In genomic region chr17:49504369-49504768, GRCh38 we compare ENCODE assay signal across 22 cellular contexts. TPM values are rescaled to one million over a fixed set of nuclear protein-coding genes. Genes with fewer than 3 reads are reported as not detected.
A peak's percentile ranks its signal among the peaks of the same experiment; 100 is the strongest.
DNase-seq lines count a peak whose midpoint lies in the region; ATAC-seq, FAIRE-seq and TF ChIP-seq lines count a peak whose summit lies in the region.
"Had no signal": no experiment of that assay in that cellular context is flagged by ENCODE, and none has a peak within 500 bp of the region (broad histone marks: within the 10 kb centered on the region; RNA-seq: fewer than 3 reads in every experiment).

No MANE protein-coding gene starts in this region.

- no peak for TF ChIP-seq RAD21 in HepG2 (CRISPR knock-in tag; IDR thresholded peaks at IDR 0.05)
- no peak for TF ChIP-seq RAD21 in K562 (CRISPR knock-in tag; conservative IDR thresholded peaks at IDR 0.05 in 1 of 2, IDR thresholded peaks at IDR 0.05 in 1 of 2)

- no peak overlapping the region for H3K4me3 Mint-ChIP-seq in nephron
- H3K4me3 Mint-ChIP-seq in GM23338: no peak overlapping the region; the same call in 2 of the 3 replicates
- H3K4me3 Mint-ChIP-seq: CD4-positive, alpha-beta memory T cell; H9; HFFc6 had no signal

- 0 out of 2 replicates have a peak, but pooled peaks cover 4% of the 10 kb centered on the region for H3F3A ChIP-seq in GM23338 (replicated peaks; ENCODE audit: low read depth)

- H3K9me2 ChIP-seq in GM23338 (ENCODE audit: insufficient read depth): no peaks in the 10 kb centered on the region

- H3K9me3 Mint-ChIP-seq in nephron (no peaks in the 10 kb centered on the region), GM23338 (no peaks in the 10 kb centered on the region)
- H3K9me3 Mint-ChIP-seq: H9, HFFc6 had no signal

- POLR2A ChIA-PET in HepG2 (lab: Yijun Ruan, JAX): no interaction called here
- POLR2A ChIA-PET in K562 (lab: Yijun Ruan, JAX): no interaction called here

- H3K4me1 ChIP-seq in HepG2 (ENCODE audit: insufficient read depth, low read length) (peaks cover 39% of the 10 kb centered on the region), right lobe of liver (no peaks in the 10 kb centered on the region), K562 (replicated peaks in 1 of 2; ENCODE audit: control insufficient read depth in 2 of 2, insufficient read depth in 2 of 2, low read length in 2 of 2) (peaks cover 0 to 7% of the 10 kb centered on the region in 2 experiments; a peak in 2 of 5 replicates), GM23338 (ENCODE audit: insufficient read depth) (peaks cover 19% of the 10 kb centered on the region)

- in situ Hi-C loops in HepG2 (cut with HindIII; ENCODE audit: extremely low pct_ligation_motif_present, low pct_unique_long_range_greater_than_20kb) (no loop called here), K562 (cut with MboI) (loop anchor here (5.0 kb wide), 1 partner anchor 38 kb away; no protein-coding TSS in a partner anchor)

- H4K20me1 ChIP-seq in HepG2 (ENCODE audit: insufficient read depth, low read length) (no peaks in the 10 kb centered on the region), K562 (replicated peaks; ENCODE audit: control insufficient read depth, insufficient read depth, low read length) (peaks cover 6% of the 10 kb centered on the region; the same call in 1 of the 2 replicates), GM23338 (replicated peaks; ENCODE audit: insufficient read depth) (no peaks in the 10 kb centered on the region)

- H3K9me1 ChIP-seq in K562 (ENCODE audit: control insufficient read depth, insufficient read depth, low read length): no peaks in the 10 kb centered on the region

- 9% methylated on average over 4 of the region's 4 CpGs for WGBS in HepG2 (ENCODE audit: low lambda C conversion rate)
- WGBS in right lobe of liver (ENCODE audit: insufficient coverage, low coverage, low lambda C conversion rate, missing lambda C conversion rate): 51% methylated on average over 4 of the region's 4 CpGs
- WGBS in K562 (ENCODE audit: insufficient coverage, low coverage, missing lambda C conversion rate): 0% methylated on average over 4 of the region's 4 CpGs

- H3K4me3 ChIP-seq in HepG2 (replicated peaks in 1 of 3; ENCODE audit: insufficient read depth in 1 of 3, low read depth in 2 of 3, low read length in 3 of 3): no peak overlapping the region
- no peak overlapping the region for H3K4me3 ChIP-seq in right lobe of liver
- no peak overlapping the region for H3K4me3 ChIP-seq in K562
- no peak overlapping the region for H3K4me3 ChIP-seq in GM23338

- no peak for FAIRE-seq in HepG2 (lab: Jason Lieb, UNC)
- no peak for FAIRE-seq in K562 (lab: Jason Lieb, UNC)
- FAIRE-seq: A204.1, GM12891, GM18507 had no signal

- peak overlapping the region in 2 of 3 experiments; percentile 2 to 72 for H3K27ac Mint-ChIP-seq in nephron
- H3K27ac Mint-ChIP-seq in GM23338: no peak overlapping the region
- H3K27ac Mint-ChIP-seq: CD4-positive, alpha-beta memory T cell; H9; HFFc6 had no signal

- no peaks in the 10 kb centered on the region for H3K9me3 ChIP-seq in HepG2 (ENCODE audit: low read length)
- no peaks in the 10 kb centered on the region for H3K9me3 ChIP-seq in right lobe of liver
- H3K9me3 ChIP-seq in K562 (replicated peaks; ENCODE audit: control insufficient read depth, insufficient read depth, low read depth, low read length): no peaks in the 10 kb centered on the region

- intact Hi-C loops in HepG2 (cut with micrococcal nuclease; ENCODE audit: unreplicated experiment): no loop called here
- intact Hi-C loops in right lobe of liver (cut with DNase I): loop anchor here in 1 of 2 donors (5.0 kb wide), 1 partner anchor 48 kb away; no protein-coding TSS in a partner anchor
- intact Hi-C loops in K562 (cut with micrococcal nuclease): no loop called here

- ATAC-seq in HepG2 (no peak), right lobe of liver (no peak), K562 (no peak), GM23338 (no peak), HG02610 (IDR thresholded peaks at IDR 0.05; ENCODE audit: unreplicated experiment) (no peak), GM18520 (IDR thresholded peaks at IDR 0.05; ENCODE audit: unreplicated experiment) (no peak)
- ATAC-seq: HCT116 had no signal

- H3K27me3 ChIP-seq in HepG2 (ENCODE audit: control insufficient read depth in 1 of 2, insufficient read depth in 2 of 2, low read length in 2 of 2) (peaks cover 2 to 63% of the 10 kb centered on the region in 2 experiments; a peak in 3 of 5 replicates), right lobe of liver (no peaks in the 10 kb centered on the region), K562 (ENCODE audit: control insufficient read depth in 2 of 2, insufficient read depth in 2 of 2, low read length in 2 of 2) (peaks cover 12 to 65% of the 10 kb centered on the region in 2 experiments; a peak in 4 of 5 replicates), GM23338 (ENCODE audit: insufficient read depth) (peaks cover 15% of the 10 kb centered on the region)

- no peak overlapping the region for H2AFZ ChIP-seq in HepG2 (ENCODE audit: low read length)
- H2AFZ ChIP-seq in K562 (ENCODE audit: low read depth, low read length): no peak overlapping the region
- no peak overlapping the region for H2AFZ ChIP-seq in GM23338

- TF ChIP-seq POLR2A in HepG2 (IDR thresholded peaks at IDR 0.05; ENCODE audit: insufficient read depth in 1 of 2, low read depth in 2 of 2, low read length in 2 of 2) (no peak), right lobe of liver (IDR thresholded peaks at IDR 0.05) (no peak), K562 (conservative IDR thresholded peaks at IDR 0.05) (no peak)

- H3K36me3 Mint-ChIP-seq in nephron (ENCODE audit: low read depth) (peaks cover 9% of the 10 kb centered on the region), GM23338 (ENCODE audit: low read depth) (no peaks in the 10 kb centered on the region)
- H3K36me3 Mint-ChIP-seq: CD4-positive, alpha-beta memory T cell had no signal

- TF ChIP-seq EP300 in HepG2 (IDR thresholded peaks at IDR 0.05; ENCODE audit: low read depth in 2 of 2, low read length in 2 of 2) (no peak), HepG2 (CRISPR knock-in tag; IDR thresholded peaks at IDR 0.05; ENCODE audit: borderline replicate concordance) (no peak), K562 (IDR thresholded peaks at IDR 0.05; ENCODE audit: low read length) (no peak)

- H3K79me2 ChIP-seq in HepG2 (ENCODE audit: insufficient read depth, low read length): no peaks in the 10 kb centered on the region
- H3K79me2 ChIP-seq in K562 (ENCODE audit: control insufficient read depth, insufficient read depth, low read length): no peaks in the 10 kb centered on the region
- no peaks in the 10 kb centered on the region for H3K79me2 ChIP-seq in GM23338 (replicated peaks; ENCODE audit: insufficient read depth)

- H3K4me2 ChIP-seq in HepG2 (ENCODE audit: low read depth, low read length) (no peak overlapping the region), K562 (ENCODE audit: insufficient read depth, low read length) (no peak overlapping the region), GM23338 (no peak overlapping the region)

- H3K4me1 Mint-ChIP-seq in nephron (peaks cover 57% of the 10 kb centered on the region), GM23338 (peaks cover 45% of the 10 kb centered on the region)
- H3K4me1 Mint-ChIP-seq: CD4-positive, alpha-beta memory T cell had no signal

- H3K9ac ChIP-seq in HepG2 (ENCODE audit: insufficient read depth, low read depth, low read length): no peak overlapping the region
- H3K9ac ChIP-seq in K562 (ENCODE audit: insufficient read depth in 1 of 2, low read depth in 2 of 2, low read length in 2 of 2): no peak overlapping the region

- BruUV-seq in HepG2 (replicated peaks; lab: Mats Ljungman, UMichigan): no TSS peak
- BruUV-seq in K562 (replicated peaks; lab: Mats Ljungman, UMichigan): no TSS peak

- DNase-seq in HepG2 (ENCODE audit: low spot score): no peak
- DNase-seq in right lobe of liver: no peak
- DNase-seq in K562 (ENCODE audit: extremely low read depth in 1 of 4, low spot score in 3 of 4): no peak
- DNase-seq in GM23338 (ENCODE audit: low spot score): no peak
- no peak for DNase-seq in mucosa of gallbladder (ENCODE audit: low spot score)
- DNase-seq: C1 segment of cervical spinal cord; Calu3; CD4-positive, alpha-beta memory T cell; COR-L47; DMS53; DMS79 treated with DMSO at 0.1 percent for 48 hours; GF-D8; H9; HFFc6 had no signal

- H3K36me3 ChIP-seq in HepG2 (replicated peaks in 1 of 2; ENCODE audit: control insufficient read depth in 1 of 2, insufficient read depth in 2 of 2, low read length in 2 of 2): no peaks in the 10 kb centered on the region
- H3K36me3 ChIP-seq in right lobe of liver: no peaks in the 10 kb centered on the region
- no peaks in the 10 kb centered on the region for H3K36me3 ChIP-seq in K562 (ENCODE audit: control insufficient read depth, insufficient read depth, low read length)
- no peaks in the 10 kb centered on the region for H3K36me3 ChIP-seq in GM23338 (ENCODE audit: insufficient read depth)

- CTCF ChIA-PET in HepG2 (lab: Yijun Ruan, JAX; ENCODE audit: low intra/inter-chr PET ratio, low total read pairs) (no interaction called here), K562 (lab: Yijun Ruan, JAX; ENCODE audit: low intra/inter-chr PET ratio) (no interaction called here)

- H3K27ac ChIP-seq in HepG2 (ENCODE audit: extremely low read length, insufficient read depth, low read length): no peak overlapping the region
- H3K27ac ChIP-seq in right lobe of liver: no peak overlapping the region
- no peak overlapping the region for H3K27ac ChIP-seq in K562 (ENCODE audit: extremely low read depth, low read depth, low read length)
- H3K27ac ChIP-seq in GM23338 (ENCODE audit: low read depth): no peak overlapping the region
- H3K27ac ChIP-seq: 22Rv1 had no signal

- no peak for TF ChIP-seq CTCF in HepG2 (CRISPR knock-in tag; IDR thresholded peaks at IDR 0.05)
- TF ChIP-seq CTCF in right lobe of liver (IDR thresholded peaks at IDR 0.05): no peak
- TF ChIP-seq CTCF in K562 (IDR thresholded peaks at IDR 0.05 in 2 of 3, conservative IDR thresholded peaks at IDR 0.05 in 1 of 3; ENCODE audit: insufficient read depth in 2 of 3, low read depth in 1 of 3, low read length in 3 of 3): no peak
- no peak for TF ChIP-seq CTCF in nephron (IDR thresholded peaks at IDR 0.05; ENCODE audit: unreplicated experiment in 3 of 3)
- no peak for TF ChIP-seq CTCF in GM23338 (conservative IDR thresholded peaks at IDR 0.05; ENCODE audit: low read depth in 2 of 2)

- peaks cover 17% of the 10 kb centered on the region for H3K27me3 Mint-ChIP-seq in nephron (ENCODE audit: low read depth)
- H3K27me3 Mint-ChIP-seq in GM23338 (ENCODE audit: insufficient read depth, low read depth, poor library complexity): peaks cover 32% of the 10 kb centered on the region

RNA-seq across cellular contexts. Expression of gene NGFR, which starts 9.3 kb away (rescaled TPM):
- 0.41 and 1.1 TPM in 2 replicates for total RNA-seq in HepG2 (2016; rRNA removed; fragmentation: Illumina TruSeq; extraction: Trizol)
- total RNA-seq in HepG2 (2016; cell fraction: cytosol; rRNA removed; fragmentation: Illumina TruSeq; extraction: Trizol; ENCODE audit: low read depth): 0.10 TPM in 1 of 2 replicates, not detected in the other
- 0.30 and 1.4 TPM in 2 replicates for total RNA-seq in HepG2 (2016; cell fraction: insoluble cytoplasmic fraction; rRNA removed; fragmentation: Illumina TruSeq; extraction: Trizol)
- 0.21 and 0.40 TPM in 2 replicates for total RNA-seq in HepG2 (2016; cell fraction: membrane; rRNA removed; fragmentation: Illumina TruSeq; extraction: Trizol)
- total RNA-seq in HepG2 (2016; cell fraction: nucleus; rRNA removed; fragmentation: Illumina TruSeq; extraction: Trizol): 1.3 and 1.6 TPM in 2 replicates
- polyA plus RNA-seq in HepG2 (2011; rRNA removed): 1.8 and 2.7 TPM in 2 replicates
- polyA plus RNA-seq in HepG2 (2011; cell fraction: cytosol; rRNA removed): 1.9 and 2.8 TPM in 2 replicates
- 1.5 and 2.5 TPM in 2 replicates for polyA plus RNA-seq in HepG2 (2011; cell fraction: nucleus; rRNA removed)
- polyA plus RNA-seq in HepG2 (2012): 0.27 and 1.0 TPM in 2 replicates
- 0.11 and 0.15 TPM in 2 replicates for polyA plus RNA-seq in HepG2 (2016; cell fraction: cytosol; fragmentation: Illumina TruSeq; extraction: Trizol; ENCODE audit: low read depth)
- 0.46 and 0.72 TPM in 2 replicates for polyA plus RNA-seq in HepG2 (2016; cell fraction: insoluble cytoplasmic fraction; fragmentation: Illumina TruSeq; extraction: Trizol; ENCODE audit: low read depth)
- 0.15 and 0.29 TPM in 2 replicates for polyA plus RNA-seq in HepG2 (2016; cell fraction: membrane; fragmentation: Illumina TruSeq; extraction: Trizol; ENCODE audit: low read depth)
- polyA plus RNA-seq in HepG2 (2016; cell fraction: nucleus; fragmentation: Illumina TruSeq; extraction: Trizol; ENCODE audit: insufficient read depth, low read depth): 4.1 and 4.2 TPM in 2 replicates
- polyA minus RNA-seq in HepG2 (2011; rRNA and poly(A)+ RNA removed; ENCODE audit: low replicate concordance): 0.07 and 4.0 TPM in 2 replicates
- polyA minus RNA-seq in HepG2 (2011; cell fraction: cytosol; rRNA and poly(A)+ RNA removed): 1.2 and 1.3 TPM in 2 replicates
- 0.39 and 0.62 TPM in 2 replicates for polyA minus RNA-seq in HepG2 (2011; cell fraction: nucleus; rRNA and poly(A)+ RNA removed)
- 1 to 10 TPM; 3.1 to 9.4 (median 6.8) TPM for total RNA-seq in right lobe of liver
- total RNA-seq in K562 (2011; cell fraction: chromatin; rRNA removed; ENCODE audit: low replicate concordance): 0.53 TPM in 1 of 2 replicates, not detected in the other
- 0.53 and 0.67 TPM in 2 replicates for total RNA-seq in K562 (2011; cell fraction: nucleolus; rRNA removed)
- 0.29 and 0.46 TPM in 2 replicates for total RNA-seq in K562 (2011; cell fraction: nucleoplasm; rRNA removed)
- 0.08 and 0.23 TPM in 2 replicates for total RNA-seq in K562 (2014; rRNA removed)
- total RNA-seq in K562 (2014; rRNA removed; fragmentation: Illumina TruSeq; extraction: Trizol): not detected in 2 replicates
- not detected in 2 replicates for total RNA-seq in K562 (2015; rRNA removed; fragmentation: Illumina TruSeq; extraction: Trizol)
- 0.09 and 0.11 TPM in 2 replicates for total RNA-seq in K562 (2021)
- 0.13 and 0.14 TPM in 2 replicates for polyA plus RNA-seq in K562 (2011; rRNA removed)
- 0.16 and 0.18 TPM in 2 replicates for polyA plus RNA-seq in K562 (2011; cell fraction: cytosol; rRNA removed)
- polyA plus RNA-seq in K562 (2011; cell fraction: nucleus; rRNA removed): 0.06 and 0.11 TPM in 2 replicates
- 0.03 and 0.22 TPM in 2 replicates for polyA plus RNA-seq in K562 (2012)
- 0.04 and 0.07 TPM in 2 replicates for polyA plus RNA-seq in K562 (2014; fragmentation: Illumina TruSeq; extraction: Trizol)
- not detected for polyA plus RNA-seq in K562 (2014; fragmentation: Nextera tagmentation; extraction: Ambion mirVana)
- 0.11 and 0.20 TPM in 2 replicates for polyA plus RNA-seq in K562 (2014; rRNA removed)
- not detected in 2 replicates for polyA minus RNA-seq in K562 (2011; rRNA and poly(A)+ RNA removed)
- polyA minus RNA-seq in K562 (2011; cell fraction: cytosol; rRNA and poly(A)+ RNA removed): 0.73 TPM in 1 of 2 replicates, not detected in the other
- polyA minus RNA-seq in K562 (2011; cell fraction: nucleus; rRNA and poly(A)+ RNA removed): 0.13 TPM in 1 of 2 replicates, not detected in the other
- 6.8 and 6.9 TPM in 2 replicates for total RNA-seq in GM23338 (2014; rRNA removed; shearing (Covaris generic))
- 2.3 and 2.8 TPM in 2 replicates for polyA plus RNA-seq in GM23338 (2016; fragmentation: Nextera tagmentation; extraction: Ambion mirVana)
- 10.3 TPM for total RNA-seq in mucosa of gallbladder
- polyA plus RNA-seq: CD4-positive, alpha-beta memory T cell had no signal

Comparison
In these comparisons a context has a peak if more than half of its experiments do, and no peak if none do; other contexts are left out.
1. Of the 241 proteins assayed by ChIP-seq in both HepG2 and K562: peak only in HepG2: none; only in K562: ZFP36; in both: none; in neither: 240.